Comparison of ENCODE assay signal across 38 cellular contexts in genomic region chr10:2828741-2829140, GRCh38.
"Had no signal": no experiment of that assay in that cellular context is flagged by ENCODE, and none has a peak within 500 bp of the region (broad histone marks: within the 10 kb centered on the region; RNA-seq: fewer than 3 reads in every experiment).

No MANE protein-coding gene starts in this region.

- DNase-seq: activated effector memory CD4-positive, alpha-beta T cell treated with anti-CD3 and anti-CD28 coated beads, Interleukin-2, amount 50 U/mL, for 16 hours; activated effector memory CD4-positive, alpha-beta T cell treated with Interleukin-2 at 50 U/mL for 16 hours; activated gamma-delta T cell; activated gamma-delta T cell treated with Interleukin-2 at 50 U/mL for 16 hours; activated naive CD4-positive, alpha-beta T cell; activated naive CD4-positive, alpha-beta T cell treated with anti-CD3 and anti-CD28 coated beads for 36 hours; activated naive CD4-positive, alpha-beta T cell treated with anti-CD3 and anti-CD28 coated beads, Interleukin-2, amount 10 ng/mL, durations not matched to agents 7 days and 5 days; activated naive CD4-positive, alpha-beta T cell treated with anti-CD3 and anti-CD28 coated beads, Interleukin-2, amount 50 U/mL, for 16 hours; activated naive CD4-positive, alpha-beta T cell treated with Interleukin-2 at 50 U/mL for 16 hours; activated naive CD8-positive, alpha-beta T cell treated with anti-CD3 and anti-CD28 coated beads for 36 hours; activated naive CD8-positive, alpha-beta T cell treated with anti-CD3 and anti-CD28 coated beads, Interleukin-2, amount 10 ng/mL, durations not matched to agents 7 days and 5 days; activated naive CD8-positive, alpha-beta T cell treated with anti-CD3 and anti-CD28 coated beads, Interleukin-2, amount 50 U/mL, for 24 hours; activated T-cell treated with anti-CD3 and anti-CD28 coated beads, Interleukin-2, amount 50 U/mL, for 1 hour; activated T-cell treated with anti-CD3 and anti-CD28 coated beads, Interleukin-2, amount 50 U/mL, for 24 hours; activated T-cell treated with anti-CD3 and anti-CD28 coated beads, Interleukin-2, amount 50 U/mL, for 4 hours; activated T-cell treated with anti-CD3 and anti-CD28 coated beads, Interleukin-2, amount 50 U/mL, for 48 hours; activated T-cell treated with anti-CD3 and anti-CD28 coated beads, Interleukin-2, amount 50 U/mL, for 72 hours; adrenal gland; amniotic stem cell; amygdala; anterior cingulate cortex; aorta; body of pancreas; brain microvascular endothelial cell; caudate nucleus; central memory CD4-positive, alpha-beta T cell; cerebellar nuclear complex had no signal

- H3K4me1 Mint-ChIP-seq: activated naive CD4-positive, alpha-beta T cell treated with anti-CD3 and anti-CD28 coated beads, Interleukin-2, amount 10 ng/mL, durations not matched to agents 7 days and 5 days; activated naive CD4-positive, alpha-beta T cell treated with anti-CD3 and anti-CD28 coated beads, Interleukin-2, amount 50 U/mL, for 24 hours; activated naive CD8-positive, alpha-beta T cell treated with anti-CD3 and anti-CD28 coated beads for 36 hours; activated naive CD8-positive, alpha-beta T cell treated with anti-CD3 and anti-CD28 coated beads, Interleukin-2, amount 10 ng/mL, durations not matched to agents 7 days and 5 days; activated naive CD8-positive, alpha-beta T cell treated with anti-CD3 and anti-CD28 coated beads, Interleukin-2, amount 50 U/mL, for 24 hours; activated T-helper 17 cell treated with anti-CD3 and anti-CD28 coated beads, Interleukin-2, amount 50 U/mL, for 72 hours; brain; central memory CD8-positive, alpha-beta T cell had no signal

- H3K4me3 ChIP-seq: adrenal gland, ascending aorta, body of pancreas, breast epithelium, cardiac muscle cell had no signal

- H3K36me3 ChIP-seq: adrenal gland, ascending aorta, brain microvascular endothelial cell, breast epithelium, cardiac muscle cell had no signal

- H3K4me3 Mint-ChIP-seq: activated naive CD4-positive, alpha-beta T cell treated with anti-CD3 and anti-CD28 coated beads for 36 hours; activated naive CD4-positive, alpha-beta T cell treated with anti-CD3 and anti-CD28 coated beads, Interleukin-2, amount 10 ng/mL, durations not matched to agents 7 days and 5 days; activated naive CD4-positive, alpha-beta T cell treated with anti-CD3 and anti-CD28 coated beads, Interleukin-2, amount 50 U/mL, for 24 hours; activated naive CD8-positive, alpha-beta T cell; activated naive CD8-positive, alpha-beta T cell treated with anti-CD3 and anti-CD28 coated beads for 36 hours; activated naive CD8-positive, alpha-beta T cell treated with anti-CD3 and anti-CD28 coated beads, Interleukin-2, amount 10 ng/mL, durations not matched to agents 7 days and 5 days; activated naive CD8-positive, alpha-beta T cell treated with anti-CD3 and anti-CD28 coated beads, Interleukin-2, amount 50 U/mL, for 24 hours; activated T-cell treated with anti-CD3 and anti-CD28 coated beads, Interleukin-2, amount 50 U/mL, for 24 hours; activated T-cell treated with anti-CD3 and anti-CD28 coated beads, Interleukin-2, amount 50 U/mL, for 4 hours; activated T-cell treated with anti-CD3 and anti-CD28 coated beads, Interleukin-2, amount 50 U/mL, for 72 hours; activated T-helper 1 cell treated with anti-CD3 and anti-CD28 coated beads, Interleukin-12 subunit alpha, Interleukin-12 subunit beta, Interleukin-2, Interleukin-4 antibody, amounts not matched to agents 30 ng/mL and 10 ng/mL and 1 ng/mL, durations not matched to agents 14 hours and 24 hours and 36 hours; activated T-helper 17 cell treated with anti-CD3 and anti-CD28 coated beads, Interleukin-2, amount 50 U/mL, for 72 hours; brain; central memory CD8-positive, alpha-beta T cell had no signal

- H3K27me3 ChIP-seq: adrenal gland, ascending aorta, body of pancreas, brain microvascular endothelial cell, cardiac muscle cell had no signal

- H3K9me3 ChIP-seq: adrenal gland, ascending aorta, body of pancreas, breast epithelium had no signal

- H3K4me1 ChIP-seq: adrenal gland, ascending aorta, body of pancreas, breast epithelium had no signal

- H3K9me3 Mint-ChIP-seq: activated naive CD4-positive, alpha-beta T cell treated with anti-CD3 and anti-CD28 coated beads for 36 hours; activated naive CD4-positive, alpha-beta T cell treated with anti-CD3 and anti-CD28 coated beads, Interleukin-2, amount 10 ng/mL, durations not matched to agents 7 days and 5 days; activated naive CD4-positive, alpha-beta T cell treated with anti-CD3 and anti-CD28 coated beads, Interleukin-2, amount 50 U/mL, for 24 hours; activated naive CD4-positive, alpha-beta T cell treated with anti-CD3 and anti-CD28 coated beads, Interleukin-2, amount 50 U/mL, for 72 hours; activated naive CD8-positive, alpha-beta T cell treated with anti-CD3 and anti-CD28 coated beads for 36 hours; activated naive CD8-positive, alpha-beta T cell treated with anti-CD3 and anti-CD28 coated beads, Interleukin-2, amount 10 ng/mL, durations not matched to agents 7 days and 5 days; activated naive CD8-positive, alpha-beta T cell treated with anti-CD3 and anti-CD28 coated beads, Interleukin-2, amount 50 U/mL, for 24 hours; activated T-cell treated with anti-CD3 and anti-CD28 coated beads, Interleukin-2, amount 50 U/mL, for 24 hours; activated T-cell treated with anti-CD3 and anti-CD28 coated beads, Interleukin-2, amount 50 U/mL, for 72 hours; activated T-helper 1 cell treated with anti-CD3 and anti-CD28 coated beads, Interleukin-12 subunit alpha, Interleukin-12 subunit beta, Interleukin-2, Interleukin-4 antibody, amounts not matched to agents 30 ng/mL and 10 ng/mL and 1 ng/mL, durations not matched to agents 14 hours and 24 hours and 36 hours; activated T-helper 17 cell treated with anti-CD3 and anti-CD28 coated beads, Interleukin-2, amount 50 U/mL, for 72 hours; activated T-helper 2 cell treated with anti-CD3 and anti-CD28 coated beads, Interferon-gamma antibody, Interleukin-2, Interleukin-4, amounts not matched to agents 10 μg/mL and 5 μg/mL and 100 μg/mL, durations not matched to agents 14 hours and 24 hours and 36 hours; central memory CD8-positive, alpha-beta T cell had no signal

- H3K27ac Mint-ChIP-seq: activated naive CD4-positive, alpha-beta T cell treated with anti-CD3 and anti-CD28 coated beads for 36 hours; activated naive CD4-positive, alpha-beta T cell treated with anti-CD3 and anti-CD28 coated beads, Interleukin-2, amount 10 ng/mL, durations not matched to agents 7 days and 5 days; activated naive CD4-positive, alpha-beta T cell treated with anti-CD3 and anti-CD28 coated beads, Interleukin-2, amount 50 U/mL, for 24 hours; activated naive CD4-positive, alpha-beta T cell treated with anti-CD3 and anti-CD28 coated beads, Interleukin-2, amount 50 U/mL, for 72 hours; activated naive CD8-positive, alpha-beta T cell; activated naive CD8-positive, alpha-beta T cell treated with anti-CD3 and anti-CD28 coated beads for 36 hours; activated naive CD8-positive, alpha-beta T cell treated with anti-CD3 and anti-CD28 coated beads, Interleukin-2, amount 10 ng/mL, durations not matched to agents 7 days and 5 days; activated naive CD8-positive, alpha-beta T cell treated with anti-CD3 and anti-CD28 coated beads, Interleukin-2, amount 50 U/mL, for 24 hours; activated T-cell treated with anti-CD3 and anti-CD28 coated beads, Interleukin-2, amount 50 U/mL, for 24 hours; activated T-cell treated with anti-CD3 and anti-CD28 coated beads, Interleukin-2, amount 50 U/mL, for 72 hours; activated T-helper 1 cell treated with anti-CD3 and anti-CD28 coated beads, Interleukin-12 subunit alpha, Interleukin-12 subunit beta, Interleukin-2, Interleukin-4 antibody, amounts not matched to agents 30 ng/mL and 10 ng/mL and 1 ng/mL, durations not matched to agents 14 hours and 24 hours and 36 hours; activated T-helper 17 cell treated with anti-CD3 and anti-CD28 coated beads, Interleukin-2, amount 50 U/mL, for 72 hours; activated T-helper 2 cell treated with anti-CD3 and anti-CD28 coated beads, Interferon-gamma antibody, Interleukin-2, Interleukin-4, amounts not matched to agents 10 μg/mL and 5 μg/mL and 100 μg/mL, durations not matched to agents 14 hours and 24 hours and 36 hours had no signal

- H3K36me3 Mint-ChIP-seq: activated naive CD4-positive, alpha-beta T cell treated with anti-CD3 and anti-CD28 coated beads, Interleukin-2, amount 10 ng/mL, durations not matched to agents 7 days and 5 days; activated naive CD4-positive, alpha-beta T cell treated with anti-CD3 and anti-CD28 coated beads, Interleukin-2, amount 50 U/mL, for 24 hours; activated naive CD4-positive, alpha-beta T cell treated with anti-CD3 and anti-CD28 coated beads, Interleukin-2, amount 50 U/mL, for 72 hours; activated naive CD8-positive, alpha-beta T cell; activated naive CD8-positive, alpha-beta T cell treated with anti-CD3 and anti-CD28 coated beads for 36 hours; activated naive CD8-positive, alpha-beta T cell treated with anti-CD3 and anti-CD28 coated beads, Interleukin-2, amount 10 ng/mL, durations not matched to agents 7 days and 5 days; brain had no signal

- H3K27ac ChIP-seq: adrenal gland, ascending aorta, body of pancreas, brain microvascular endothelial cell, breast epithelium, cardiac muscle cell had no signal

- H3K27me3 Mint-ChIP-seq: activated naive CD4-positive, alpha-beta T cell treated with anti-CD3 and anti-CD28 coated beads, Interleukin-2, amount 10 ng/mL, durations not matched to agents 7 days and 5 days had no signal
